In genomic region chr10:70803768-70804423, GRCh38 we compare ENCODE assay signal across 14 cellular contexts. TPM values are rescaled to one million over a fixed set of nuclear protein-coding genes. Genes with fewer than 3 reads are reported as not detected.
DNase-seq lines count a peak whose midpoint lies in the region; TF ChIP-seq lines count a peak whose summit lies in the region.
"Had no signal": no experiment of that assay in that cellular context is flagged by ENCODE, and none has a peak within 500 bp of the region (broad histone marks: within the 10 kb centered on the region; RNA-seq: fewer than 3 reads in every experiment).

No MANE protein-coding gene starts in this region.

- DNase-seq in LNCaP clone FGC (ENCODE audit: low read depth) = peak; percentile 87
- peak; percentile 85 for DNase-seq in NCI-H2107 treated with DMSO at 0.1 percent for 48 hours (lab: John Stamatoyannopoulos, UW; ENCODE audit: unreplicated experiment)
- peak; percentile 82 for DNase-seq in astrocyte of the hippocampus (ENCODE audit: low read depth, low spot score)
- peak; percentile 78 for DNase-seq in mucosa of gallbladder (ENCODE audit: low spot score)
- no peak for DNase-seq in head of caudate nucleus
- DNase-seq in stimulated activated CD4-positive, alpha-beta T cell treated with anti-CD3 and anti-CD28 coated beads, Interleukin-4, amount 100 ng/mL, for 24 hours = no peak
- DNase-seq in amniotic stem cell (lab: John Stamatoyannopoulos, UW) = no peak
- DNase-seq: activated CD4-positive, alpha-beta T cell treated with anti-CD3 and anti-CD28 coated beads, Interleukin-2, amount 50 U/mL, for 1 hour; activated T-cell treated with anti-CD3 and anti-CD28 coated beads, Interleukin-2, amount 50 U/mL, for 4 hours; GF-D8; Karpas-422; NCI-H526; stimulated activated naive CD8-positive, alpha-beta T cell treated with anti-CD3 and anti-CD28 coated beads, Interleukin-15, Interleukin-2, amounts not matched to agents 100 U/mL and 50 U/mL, for 24 hours had no signal

- TF ChIP-seq CTCF in LNCaP clone FGC (IDR thresholded peaks at IDR 0.05; ENCODE audit: control insufficient read depth, extremely low read depth, insufficient read depth) = no peak

- intact Hi-C loops in head of caudate nucleus (cut with DNase I) = no loop called here

- no peak overlapping the region for H3K4me3 ChIP-seq in LNCaP clone FGC (ENCODE audit: low read depth, low read length)

RNA-seq across cellular contexts. Expression of gene SGPL1, which starts 11.9 kb away (rescaled TPM):
- total RNA-seq in mucosa of gallbladder = 64.0 TPM

RNA-seq across cellular contexts. Expression of gene TBATA, which starts 18.7 kb away (rescaled TPM):
- not detected for total RNA-seq in mucosa of gallbladder
- total RNA-seq: activated T-cell treated with anti-CD3 and anti-CD28 coated beads, Interleukin-2, amount 50 U/mL, for 4 hours; skeletal muscle tissue had no signal

Comparison
In these comparisons a context has a peak if more than half of its experiments do, and no peak if none do; other contexts are left out.
1. DNase-seq: peak in LNCaP clone FGC (single experiment), NCI-H2107 treated with DMSO at 0.1 percent for 48 hours (single experiment), astrocyte of the hippocampus (single experiment) and mucosa of gallbladder (single experiment); none in head of caudate nucleus (0 of 42), stimulated activated CD4-positive, alpha-beta T cell treated with anti-CD3 and anti-CD28 coated beads, Interleukin-4, amount 100 ng/mL, for 24 hours (single experiment) and amniotic stem cell (single experiment).